In the genomic region with DNA sequence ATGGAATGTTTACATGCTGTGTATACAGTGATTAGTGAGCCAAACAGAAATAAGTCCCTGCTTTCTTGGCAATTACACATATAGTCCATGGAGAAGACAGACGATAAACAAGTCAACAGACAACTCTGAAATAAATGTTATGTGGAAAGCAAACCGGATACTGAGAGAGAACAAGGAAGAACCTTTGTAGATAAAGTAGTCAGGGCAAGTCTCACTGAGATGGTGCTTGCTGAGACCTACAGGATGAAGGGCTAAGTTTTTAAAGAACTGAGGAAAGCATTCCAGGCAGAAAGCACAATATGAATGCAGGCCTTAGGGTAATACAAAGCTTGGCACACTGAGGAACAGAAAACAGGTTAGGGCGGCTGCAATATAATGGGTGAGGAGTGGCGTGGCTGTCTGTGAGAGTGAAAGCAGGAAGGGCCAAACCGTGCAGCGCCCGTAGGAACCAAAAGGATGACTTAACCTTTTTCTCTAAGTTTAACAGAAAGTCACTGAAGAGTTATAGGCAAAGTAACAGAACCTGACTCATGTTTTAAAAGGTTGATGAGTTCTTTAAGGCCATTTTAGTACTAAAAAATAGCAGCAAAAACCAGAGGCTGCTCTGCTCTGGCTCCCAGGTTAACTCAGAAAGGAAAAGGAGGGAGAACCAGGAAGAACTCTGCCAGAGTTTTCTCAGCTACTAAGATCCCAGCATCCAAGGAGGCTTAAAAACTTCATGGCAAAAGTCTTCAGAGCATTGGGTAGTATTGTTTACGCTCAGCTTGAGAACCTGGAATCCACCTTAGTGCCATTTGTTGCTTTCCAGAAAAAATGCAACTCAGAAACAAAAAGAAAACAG, we compare ENCODE assay signal across 8 cellular contexts. TPM values are rescaled to one million over a fixed set of nuclear protein-coding genes. Genes with fewer than 3 reads are reported as not detected.
A peak's percentile ranks its signal among the peaks of the same experiment; 100 is the strongest.
DNase-seq lines count a peak whose midpoint lies in the region; ATAC-seq and TF ChIP-seq lines count a peak whose summit lies in the region.

No MANE protein-coding gene starts in this region.

- H3K27ac Mint-ChIP-seq in activated CD8-positive, alpha-beta memory T cell treated with anti-CD3 and anti-CD28 coated beads, Interleukin-2, amount 10 ng/mL, durations not matched to agents 7 days and 5 days = peak overlapping the region; percentile 88
- H3K27ac Mint-ChIP-seq in activated B cell treated with CpG ODN at 0.5 μM for 24 hours = peak overlapping the region; percentile 79
- H3K27ac Mint-ChIP-seq in stimulated activated naive CD8-positive, alpha-beta T cell treated with anti-CD3 and anti-CD28 coated beads, Interleukin-15, Interleukin-2, amounts not matched to agents 100 ng/mL and 50 ng/mL, for 24 hours = peak overlapping the region; percentile 68

- H3K27me3 Mint-ChIP-seq in activated CD8-positive, alpha-beta memory T cell treated with anti-CD3 and anti-CD28 coated beads, Interleukin-2, amount 10 ng/mL, durations not matched to agents 7 days and 5 days = no peaks in the 10 kb centered on the region
- no peaks in the 10 kb centered on the region for H3K27me3 Mint-ChIP-seq in activated B cell treated with CpG ODN at 0.5 μM for 24 hours
- no peaks in the 10 kb centered on the region for H3K27me3 Mint-ChIP-seq in stimulated activated naive CD8-positive, alpha-beta T cell treated with anti-CD3 and anti-CD28 coated beads, Interleukin-15, Interleukin-2, amounts not matched to agents 100 ng/mL and 50 ng/mL, for 24 hours

- peaks cover 40% of the 10 kb centered on the region for H3K4me1 Mint-ChIP-seq in activated CD8-positive, alpha-beta memory T cell treated with anti-CD3 and anti-CD28 coated beads, Interleukin-2, amount 10 ng/mL, durations not matched to agents 7 days and 5 days
- H3K4me1 Mint-ChIP-seq in activated B cell treated with CpG ODN at 0.5 μM for 24 hours = peaks cover 43% of the 10 kb centered on the region
- peaks cover 62% of the 10 kb centered on the region for H3K4me1 Mint-ChIP-seq in stimulated activated naive CD8-positive, alpha-beta T cell treated with anti-CD3 and anti-CD28 coated beads, Interleukin-15, Interleukin-2, amounts not matched to agents 100 ng/mL and 50 ng/mL, for 24 hours (ENCODE audit: low read depth)

- POLR2A ChIA-PET in activated B cell treated with CpG ODN at 0.5 μM for 24 hours (lab: Charles Lee) = interaction anchor here (1.0 kb wide), 1 partner anchor 9 kb away, joined by 3 read pairs; a partner anchor contains a TSS

- peak; percentile 75 for DNase-seq in activated CD8-positive, alpha-beta memory T cell treated with anti-CD3 and anti-CD28 coated beads, Interleukin-2, amount 10 ng/mL, durations not matched to agents 7 days and 5 days
- DNase-seq in activated CD8-positive, alpha-beta memory T cell treated with anti-CD3 and anti-CD28 coated beads for 24 hours = no peak
- DNase-seq in activated B cell treated with CpG ODN at 0.5 μM for 24 hours (no peak), fibroblast of villous mesenchyme (ENCODE audit: low read depth) (no peak), kidney glomerular epithelial cell (lab: John Stamatoyannopoulos, UW) (no peak), NCI-H345 (lab: John Stamatoyannopoulos, UW) (no peak)

- ATAC-seq in activated CD8-positive, alpha-beta memory T cell treated with anti-CD3 and anti-CD28 coated beads, Interleukin-2, amount 10 ng/mL, durations not matched to agents 7 days and 5 days = peak; percentile 80
- ATAC-seq in HG03196 (IDR thresholded peaks at IDR 0.05; ENCODE audit: unreplicated experiment) (peak; percentile 79), activated B cell treated with CpG ODN at 0.5 μM for 24 hours (ENCODE audit: low read depth) (peak; percentile 66)

- no peak for TF ChIP-seq CTCF in activated B cell treated with CpG ODN at 0.5 μM for 24 hours (IDR thresholded peaks at IDR 0.05)
- no peak for TF ChIP-seq CTCF in fibroblast of villous mesenchyme (IDR thresholded peaks at IDR 0.05; ENCODE audit: insufficient read depth, low read depth, low read length)

- CTCF ChIA-PET in activated CD8-positive, alpha-beta memory T cell treated with anti-CD3 and anti-CD28 coated beads, Interleukin-2, amount 10 ng/mL, durations not matched to agents 7 days and 5 days (lab: Charles Lee) = interaction anchor here (0.8 to 1.4 kb wide), 8 partner anchors 9 to 468 kb away, joined by 3 to 10 read pairs (median 3); a partner anchor contains a TSS
- CTCF ChIA-PET in activated B cell treated with CpG ODN at 0.5 μM for 24 hours (lab: Charles Lee) = interaction anchor here (1.1 to 2.2 kb wide), 3 partner anchors 314 to 477 kb away, joined by 3 to 13 read pairs (median 5); no protein-coding TSS in a partner anchor

- peaks cover 28% of the 10 kb centered on the region for H3K36me3 Mint-ChIP-seq in activated CD8-positive, alpha-beta memory T cell treated with anti-CD3 and anti-CD28 coated beads, Interleukin-2, amount 10 ng/mL, durations not matched to agents 7 days and 5 days
- no peaks in the 10 kb centered on the region for H3K36me3 Mint-ChIP-seq in activated B cell treated with CpG ODN at 0.5 μM for 24 hours (ENCODE audit: low read depth)
- peaks cover 19% of the 10 kb centered on the region for H3K36me3 Mint-ChIP-seq in stimulated activated naive CD8-positive, alpha-beta T cell treated with anti-CD3 and anti-CD28 coated beads, Interleukin-15, Interleukin-2, amounts not matched to agents 100 ng/mL and 50 ng/mL, for 24 hours (ENCODE audit: low read depth)

- H3K4me3 Mint-ChIP-seq in activated CD8-positive, alpha-beta memory T cell treated with anti-CD3 and anti-CD28 coated beads, Interleukin-2, amount 10 ng/mL, durations not matched to agents 7 days and 5 days = peak overlapping the region; percentile 68
- peak overlapping the region; percentile 71 for H3K4me3 Mint-ChIP-seq in activated B cell treated with CpG ODN at 0.5 μM for 24 hours
- H3K4me3 Mint-ChIP-seq in stimulated activated naive CD8-positive, alpha-beta T cell treated with anti-CD3 and anti-CD28 coated beads, Interleukin-15, Interleukin-2, amounts not matched to agents 100 ng/mL and 50 ng/mL, for 24 hours = peak overlapping the region; percentile 67

- intact Hi-C loops in activated B cell treated with CpG ODN at 0.5 μM for 24 hours (cut with micrococcal nuclease) = loop anchor here (10.0 kb wide), 1 partner anchor 1247 kb away; no protein-coding TSS in a partner anchor

- no peaks in the 10 kb centered on the region for H3K9me3 Mint-ChIP-seq in activated CD8-positive, alpha-beta memory T cell treated with anti-CD3 and anti-CD28 coated beads, Interleukin-2, amount 10 ng/mL, durations not matched to agents 7 days and 5 days (ENCODE audit: low read depth)
- no peaks in the 10 kb centered on the region for H3K9me3 Mint-ChIP-seq in activated B cell treated with CpG ODN at 0.5 μM for 24 hours
- H3K9me3 Mint-ChIP-seq in stimulated activated naive CD8-positive, alpha-beta T cell treated with anti-CD3 and anti-CD28 coated beads, Interleukin-15, Interleukin-2, amounts not matched to agents 100 ng/mL and 50 ng/mL, for 24 hours = no peaks in the 10 kb centered on the region

- peak overlapping the region; percentile 10 for H3K4me3 ChIP-seq in fibroblast of villous mesenchyme (ENCODE audit: low read depth, low read length)

RNA-seq across cellular contexts. Expression of a gene that starts 8.7 kb away (rescaled TPM):
- 100 to 1,000 TPM; 156 to 157 TPM for total RNA-seq in activated CD8-positive, alpha-beta memory T cell treated with anti-CD3 and anti-CD28 coated beads, Interleukin-2, amount 10 ng/mL, durations not matched to agents 7 days and 5 days
- total RNA-seq in activated B cell treated with CpG ODN at 0.5 μM for 24 hours (33.4 and 37.7 TPM in 2 replicates), fibroblast of villous mesenchyme (15.1 and 21.2 TPM in 2 replicates)

RNA-seq across cellular contexts. Expression of a gene that starts 49.9 kb away (rescaled TPM):
- 1 to 10 TPM in 1 of 2 experiments, not detected in 1; 1.4 TPM for total RNA-seq in activated CD8-positive, alpha-beta memory T cell treated with anti-CD3 and anti-CD28 coated beads, Interleukin-2, amount 10 ng/mL, durations not matched to agents 7 days and 5 days
- total RNA-seq in activated B cell treated with CpG ODN at 0.5 μM for 24 hours (0.42 and 0.46 TPM in 2 replicates), fibroblast of villous mesenchyme (under 0.01 TPM in 2 replicates)
